Comparison of ENCODE assay signal across 13 cellular contexts in genomic region chr16:58418026-58418425, GRCh38. TPM values are rescaled to one million over a fixed set of nuclear protein-coding genes. Genes with fewer than 3 reads are reported as not detected.
DNase-seq lines count a peak whose midpoint lies in the region; ATAC-seq and TF ChIP-seq lines count a peak whose summit lies in the region.
"Had no signal": no experiment of that assay in that cellular context is flagged by ENCODE, and none has a peak within 500 bp of the region (broad histone marks: within the 10 kb centered on the region; RNA-seq: fewer than 3 reads in every experiment).

No MANE protein-coding gene starts in this region.

- no peak for TF ChIP-seq CTCF in heart left ventricle (IDR thresholded peaks at IDR 0.05)
- TF ChIP-seq CTCF in PC-3 (conservative IDR thresholded peaks at IDR 0.05; ENCODE audit: low read depth, low read length): no peak

- WGBS in heart left ventricle, 4 donors: 60 to 82% (median 72%) methylated on average over 7 of the region's 7 CpGs

- H3K9me2 ChIP-seq in PC-3 (replicated peaks; ENCODE audit: low read length): no peaks in the 10 kb centered on the region

- CTCF ChIA-PET in PC-3 (lab: Charles Lee): no interaction called here

- H3K9me3 ChIP-seq in heart left ventricle (no peaks in the 10 kb centered on the region), PC-3 (ENCODE audit: low read length) (no peaks in the 10 kb centered on the region)

- no peaks in the 10 kb centered on the region for H3K79me2 ChIP-seq in PC-3 (ENCODE audit: low read length)

- no peak overlapping the region for H3K9ac ChIP-seq in PC-3 (ENCODE audit: low read length)

- H3K27me3 Mint-ChIP-seq in activated T-cell treated with anti-CD3 and anti-CD28 coated beads, Interleukin-2, amount 50 U/mL, for 24 hours: peaks cover 6% of the 10 kb centered on the region

- H3K27me3 ChIP-seq in heart left ventricle: no peaks in the 10 kb centered on the region
- H3K27me3 ChIP-seq in PC-3 (ENCODE audit: low read length): no peaks in the 10 kb centered on the region

- TF ChIP-seq POLR2A in heart left ventricle (IDR thresholded peaks at IDR 0.05): no peak

- H4K20me1 ChIP-seq in PC-3 (ENCODE audit: low read length): no peaks in the 10 kb centered on the region

- no peak overlapping the region for H3K27ac Mint-ChIP-seq in activated T-cell treated with anti-CD3 and anti-CD28 coated beads, Interleukin-2, amount 50 U/mL, for 24 hours
- H3K27ac Mint-ChIP-seq: CD14-positive monocyte had no signal

- H2AFZ ChIP-seq in PC-3 (ENCODE audit: low read length): 0 out of 2 replicates have a peak overlapping the region, but pooled peaks have one; percentile 34
- H2AFZ ChIP-seq: PC-9 had no signal

- BruUV-seq in PC-3 (replicated peaks; lab: Mats Ljungman, UMichigan): no TSS peak

- peak; percentile 1 to 11 (median 2) for ATAC-seq in heart left ventricle
- ATAC-seq in PC-3: no peak
- ATAC-seq in left ventricle myocardium superior: peak; percentile 0
- ATAC-seq in HG03520 (IDR thresholded peaks at IDR 0.05; ENCODE audit: unreplicated experiment): no peak

- H3K36me3 ChIP-seq in heart left ventricle: no peaks in the 10 kb centered on the region
- no peaks in the 10 kb centered on the region for H3K36me3 ChIP-seq in PC-3 (ENCODE audit: low read depth, low read length)

- H3K4me1 ChIP-seq in heart left ventricle: peaks cover 0 to 57% (median 11%) of the 10 kb centered on the region in 12 donors
- peaks cover 26% of the 10 kb centered on the region for H3K4me1 ChIP-seq in PC-3 (ENCODE audit: insufficient read depth, low read length)

- H3K4me1 Mint-ChIP-seq in activated T-cell treated with anti-CD3 and anti-CD28 coated beads, Interleukin-2, amount 50 U/mL, for 24 hours (ENCODE audit: low read depth): no peaks in the 10 kb centered on the region

- H3K27ac ChIP-seq in heart left ventricle: peak overlapping the region; percentile 83 to 99 (median 92)
- 0 out of 2 replicates have a peak overlapping the region, but pooled peaks have one; percentile 15 for H3K27ac ChIP-seq in PC-3 (ENCODE audit: low read length)
- H3K27ac ChIP-seq: PC-9 had no signal

- H3K4me3 ChIP-seq in heart left ventricle (no peak overlapping the region), PC-3 (ENCODE audit: low read length) (no peak overlapping the region)
- H3K4me3 ChIP-seq: PC-9 had no signal

- DNase-seq in heart left ventricle (no peak), cardiac septum (ENCODE audit: low spot score) (no peak), PC-3 (no peak), left ventricle myocardium superior (no peak), NCI-H345 treated with DMSO at 0.1 percent for 48 hours (lab: John Stamatoyannopoulos, UW; ENCODE audit: unreplicated experiment) (no peak), NCI-H2171 treated with DMSO at 0.1 percent for 48 hours (lab: John Stamatoyannopoulos, UW) (no peak)
- no peak for DNase-seq in activated T-cell treated with anti-CD3 and anti-CD28 coated beads, Interleukin-2, amount 50 U/mL, for 24 hours
- DNase-seq: COR-L47, NCI-H187, NCI-H446 had no signal

- intact Hi-C loops in heart left ventricle (cut with DNase I) (loop anchor here in 3 of 10 donors (2.0 to 5.0 kb wide), 2 partner anchors 44 to 45 kb away; no protein-coding TSS in a partner anchor), cardiac septum (cut with DNase I) (loop anchor here (2.0 kb wide), 1 partner anchor 47 kb away; no protein-coding TSS in a partner anchor), PC-3 (cut with micrococcal nuclease) (no loop called here), left ventricle myocardium superior (cut with micrococcal nuclease) (no loop called here)

- no peaks in the 10 kb centered on the region for H3K36me3 Mint-ChIP-seq in activated T-cell treated with anti-CD3 and anti-CD28 coated beads, Interleukin-2, amount 50 U/mL, for 24 hours (ENCODE audit: low read depth)
- H3K36me3 Mint-ChIP-seq: CD14-positive monocyte had no signal

- POLR2A ChIA-PET in PC-3 (lab: Charles Lee; ENCODE audit: unreplicated experiment): no interaction called here

- H3K9me3 Mint-ChIP-seq in activated T-cell treated with anti-CD3 and anti-CD28 coated beads, Interleukin-2, amount 50 U/mL, for 24 hours: no peaks in the 10 kb centered on the region

- no peaks in the 10 kb centered on the region for H3F3A ChIP-seq in PC-3 (ENCODE audit: low read length, unreplicated experiment)

- no peak overlapping the region for H3K4me3 Mint-ChIP-seq in activated T-cell treated with anti-CD3 and anti-CD28 coated beads, Interleukin-2, amount 50 U/mL, for 24 hours

- peak overlapping the region; percentile 15; the same call in 1 of the 2 replicates for H3K4me2 ChIP-seq in PC-3 (ENCODE audit: low read length)

RNA-seq across cellular contexts. Expression of gene GINS3, which starts 25.8 kb away (rescaled TPM):
- total RNA-seq in heart left ventricle (1 to 10 TPM; 3.9 to 8.7 (median 7.1) TPM), cardiac septum (4.7 TPM), PC-3 (2014; rRNA removed) (17.5 and 19.6 TPM in 2 replicates), left ventricle myocardium superior (6.5 TPM)
- 10 to 100 TPM in 1 of 2 donors, 1 to 10 TPM in 1; 5.4 to 20.2 TPM for polyA plus RNA-seq in heart left ventricle

Comparison
In these comparisons a context has a peak if more than half of its experiments do, and no peak if none do; other contexts are left out.
1. ATAC-seq: peak in heart left ventricle (4 of 4) and left ventricle myocardium superior (single experiment); none in PC-3 (single experiment) and HG03520 (single experiment).